In genomic region chr22:23804781-23805291, GRCh38 we compare ENCODE assay signal across 20 cellular contexts. TPM values are rescaled to one million over a fixed set of nuclear protein-coding genes. Genes with fewer than 3 reads are reported as not detected.
DNase-seq lines count a peak whose midpoint lies in the region; ATAC-seq and TF ChIP-seq lines count a peak whose summit lies in the region.
"Had no signal": no experiment of that assay in that cellular context is flagged by ENCODE, and none has a peak within 500 bp of the region (broad histone marks: within the 10 kb centered on the region; RNA-seq: fewer than 3 reads in every experiment).

No MANE protein-coding gene starts in this region.

- DNase-seq in Right ventricle myocardium superior (no peak), cardiac septum (ENCODE audit: low spot score) (no peak), cardiac muscle cell (ENCODE audit: low read depth in 1 of 2, low spot score in 1 of 2) (peak in 1 of 2 donors; percentile 75), mesothelial cell of epicardium (ENCODE audit: low spot score in 2 of 2, unreplicated experiment in 2 of 2) (no peak), sigmoid colon (no peak), HuH-7 (ENCODE audit: low spot score) (no peak)
- DNase-seq in CD8-positive, alpha-beta T cell: no peak
- DNase-seq: activated CD4-positive, alpha-beta T cell treated with anti-CD3 and anti-CD28 coated beads, Interleukin-2, amount 50 U/mL, for 48 hours; cerebellar nuclear complex; foreskin fibroblast; H9; natural killer cell; NCI-H146; NCI-H226; stimulated activated naive CD8-positive, alpha-beta T cell treated with anti-CD3 and anti-CD28 coated beads, Interleukin-15, Interleukin-2, amounts not matched to agents 100 U/mL and 50 U/mL, for 24 hours had no signal

- TF ChIP-seq EP300 in sigmoid colon (IDR thresholded peaks at IDR 0.05): no peak

- H3K27ac ChIP-seq in cardiac muscle cell: peak overlapping the region; percentile 43
- H3K27ac ChIP-seq in sigmoid colon: no peak overlapping the region
- no peak overlapping the region for H3K27ac ChIP-seq in CD8-positive, alpha-beta T cell (ENCODE audit: low read depth, low read length)
- H3K27ac ChIP-seq: A549, prostate gland had no signal

- TF ChIP-seq POLR2A in sigmoid colon (IDR thresholded peaks at IDR 0.05): no peak

- ATAC-seq in Right ventricle myocardium superior (ENCODE audit: poor library complexity): peak; percentile 13
- ATAC-seq in CD8-positive, alpha-beta T cell: no peak
- no peak for ATAC-seq in GM18511 (IDR thresholded peaks at IDR 0.05; ENCODE audit: unreplicated experiment)
- ATAC-seq: A549; natural killer cell; stimulated activated naive CD8-positive, alpha-beta T cell treated with anti-CD3 and anti-CD28 coated beads, Interleukin-15, Interleukin-2, amounts not matched to agents 100 U/mL and 50 U/mL, for 24 hours had no signal

- 81 to 85% methylated on average over 12 of the region's 12 CpGs for WGBS in sigmoid colon, 2 donors

- intact Hi-C loops in Right ventricle myocardium superior (cut with DNase I) (no loop called here), cardiac septum (cut with DNase I) (no loop called here), sigmoid colon (cut with DNase I) (no loop called here)
- intact Hi-C loops in CD8-positive, alpha-beta T cell (cut with DNase I, micrococcal nuclease): no loop called here

- H3K4me3 ChIP-seq in cardiac muscle cell (no peak overlapping the region), sigmoid colon (no peak overlapping the region)
- no peak overlapping the region for H3K4me3 ChIP-seq in CD8-positive, alpha-beta T cell (ENCODE audit: low read depth, low read length)
- H3K4me3 ChIP-seq: A549, prostate gland had no signal

- POLR2A ChIA-PET in CD8-positive, alpha-beta T cell (lab: Charles Lee): no interaction called here

- no peaks in the 10 kb centered on the region for H3K27me3 Mint-ChIP-seq in mesothelial cell of epicardium (ENCODE audit: low read depth)
- no peaks in the 10 kb centered on the region for H3K27me3 Mint-ChIP-seq in CD8-positive, alpha-beta T cell (ENCODE audit: low read depth)

- peaks cover 47% of the 10 kb centered on the region for H3K36me3 Mint-ChIP-seq in mesothelial cell of epicardium
- peaks cover 77% of the 10 kb centered on the region for H3K36me3 Mint-ChIP-seq in CD8-positive, alpha-beta T cell
- H3K36me3 Mint-ChIP-seq: natural killer cell had no signal

- peaks cover 54% of the 10 kb centered on the region for H3K36me3 ChIP-seq in cardiac muscle cell
- peaks cover 35 to 81% (median 55%) of the 10 kb centered on the region in 4 donors for H3K36me3 ChIP-seq in sigmoid colon
- H3K36me3 ChIP-seq in CD8-positive, alpha-beta T cell (ENCODE audit: insufficient read depth, low read length): peaks cover 34% of the 10 kb centered on the region

- no peaks in the 10 kb centered on the region for H3K9me3 ChIP-seq in cardiac muscle cell (ENCODE audit: low read depth)
- H3K9me3 ChIP-seq in sigmoid colon: no peaks in the 10 kb centered on the region
- H3K9me3 ChIP-seq in CD8-positive, alpha-beta T cell (ENCODE audit: low read length): no peaks in the 10 kb centered on the region
- H3K9me3 ChIP-seq: A549, prostate gland had no signal

- H3K4me1 ChIP-seq in cardiac muscle cell (ENCODE audit: low read depth): no peaks in the 10 kb centered on the region
- H3K4me1 ChIP-seq in sigmoid colon: no peaks in the 10 kb centered on the region
- no peaks in the 10 kb centered on the region for H3K4me1 ChIP-seq in CD8-positive, alpha-beta T cell (ENCODE audit: insufficient read depth, low read length)
- H3K4me1 ChIP-seq: A549, prostate gland had no signal

- peak overlapping the region; percentile 85 for H3K27ac Mint-ChIP-seq in mesothelial cell of epicardium
- no peak overlapping the region for H3K27ac Mint-ChIP-seq in CD8-positive, alpha-beta T cell

- TF ChIP-seq CTCF in cardiac muscle cell (IDR thresholded peaks at IDR 0.05; ENCODE audit: low read depth, low read length): peak; percentile 22
- TF ChIP-seq CTCF in mesothelial cell of epicardium (IDR thresholded peaks at IDR 0.05; ENCODE audit: unreplicated experiment): no peak
- no peak for TF ChIP-seq CTCF in sigmoid colon (IDR thresholded peaks at IDR 0.05)
- TF ChIP-seq CTCF in CD8-positive, alpha-beta T cell (IDR thresholded peaks at IDR 0.05): no peak

- H3K4me1 Mint-ChIP-seq in mesothelial cell of epicardium: peaks cover 10% of the 10 kb centered on the region
- no peaks in the 10 kb centered on the region for H3K4me1 Mint-ChIP-seq in CD8-positive, alpha-beta T cell (ENCODE audit: low read depth)
- H3K4me1 Mint-ChIP-seq: CD14-positive monocyte had no signal

- CTCF ChIA-PET in CD8-positive, alpha-beta T cell (lab: Charles Lee): no interaction called here

- H3K4me3 Mint-ChIP-seq in mesothelial cell of epicardium: no peak overlapping the region
- no peak overlapping the region for H3K4me3 Mint-ChIP-seq in CD8-positive, alpha-beta T cell
- H3K4me3 Mint-ChIP-seq: CD14-positive monocyte, H9, natural killer cell had no signal

- H3K27me3 ChIP-seq in cardiac muscle cell (no peaks in the 10 kb centered on the region), sigmoid colon (no peaks in the 10 kb centered on the region)
- H3K27me3 ChIP-seq in CD8-positive, alpha-beta T cell (ENCODE audit: insufficient read depth, low read length): no peaks in the 10 kb centered on the region

- H3K9me3 Mint-ChIP-seq in mesothelial cell of epicardium: no peaks in the 10 kb centered on the region
- H3K9me3 Mint-ChIP-seq in CD8-positive, alpha-beta T cell: no peaks in the 10 kb centered on the region
- H3K9me3 Mint-ChIP-seq: CD14-positive monocyte, H9, natural killer cell had no signal

RNA-seq across cellular contexts. Expression of gene SMARCB1, which starts 18.1 kb away (rescaled TPM):
- total RNA-seq in Right ventricle myocardium superior (46.6 TPM), cardiac septum (50.4 TPM), cardiac muscle cell (147 and 162 TPM in 2 replicates), mesothelial cell of epicardium (182 to 192 TPM (median 184 TPM) in 3 replicates), sigmoid colon (10 to 100 TPM; 25.0 to 85.7 (median 45.5) TPM)
- polyA plus RNA-seq in cardiac muscle cell (170 and 175 TPM in 2 replicates), sigmoid colon (10 to 100 TPM; 39.0 to 70.8 (median 43.9) TPM)
- total RNA-seq in CD8-positive, alpha-beta T cell: 10 to 100 TPM; 47.1 to 51.7 TPM

RNA-seq across cellular contexts. Expression of gene MMP11, which starts 32.2 kb away (rescaled TPM):
- total RNA-seq in Right ventricle myocardium superior (25.3 TPM), cardiac septum (6.2 TPM), cardiac muscle cell (38.2 and 71.2 TPM in 2 replicates), mesothelial cell of epicardium (510 to 566 TPM (median 528 TPM) in 3 replicates), sigmoid colon (1 to 10 TPM; 4.6 to 9.9 (median 8.6) TPM)
- polyA plus RNA-seq in cardiac muscle cell (39.0 and 61.1 TPM in 2 replicates), sigmoid colon (1 to 10 TPM in 1 of 3 donors, under 1 TPM in 1, not detected in 1; 0.60 to 4.4 TPM)
- total RNA-seq in CD8-positive, alpha-beta T cell: 1 to 10 TPM; 1.3 to 1.9 TPM
- polyA plus RNA-seq: CD14-positive monocyte had no signal

RNA-seq across cellular contexts. Expression of gene DERL3, which starts 34.0 kb away (rescaled TPM):
- total RNA-seq in Right ventricle myocardium superior: 2.8 TPM
- 2.2 TPM for total RNA-seq in cardiac septum
- total RNA-seq in cardiac muscle cell: 18.0 and 46.9 TPM in 2 replicates
- polyA plus RNA-seq in cardiac muscle cell: 28.9 and 55.3 TPM in 2 replicates
- 23.5 to 25.8 TPM (median 24.8 TPM) in 3 replicates for total RNA-seq in mesothelial cell of epicardium
- under 1 TPM in 2 of 4 donors, not detected in 2; 0.28 to 0.36 TPM for total RNA-seq in sigmoid colon
- 10 to 100 TPM in 1 of 3 donors, 1 to 10 TPM in 2; 1.8 to 18.3 (median 5.1) TPM for polyA plus RNA-seq in sigmoid colon
- total RNA-seq in CD8-positive, alpha-beta T cell: under 1 TPM; 0.81 to 0.92 TPM

RNA-seq across cellular contexts. Expression of gene CHCHD10, which starts 37.1 kb away (rescaled TPM):
- total RNA-seq in Right ventricle myocardium superior: 1,600 TPM
- total RNA-seq in cardiac septum: 1,008 TPM
- total RNA-seq in cardiac muscle cell: 77.5 and 216 TPM in 2 replicates
- polyA plus RNA-seq in cardiac muscle cell: 274 and 324 TPM in 2 replicates
- 56.6 to 61.9 TPM (median 61.8 TPM) in 3 replicates for total RNA-seq in mesothelial cell of epicardium
- 10 to 100 TPM in 3 of 4 donors, 1 to 10 TPM in 1; 5.7 to 51.5 (median 29.1) TPM for total RNA-seq in sigmoid colon
- polyA plus RNA-seq in sigmoid colon: 100 to 1,000 TPM; 272 to 336 (median 286) TPM
- 10 to 100 TPM; 40.7 to 52.4 TPM for total RNA-seq in CD8-positive, alpha-beta T cell

RNA-seq across cellular contexts. Expression of gene C22orf15, which starts 42.0 kb away (rescaled TPM):
- not detected for total RNA-seq in Right ventricle myocardium superior
- not detected for total RNA-seq in cardiac septum
- 0.07 TPM in 1 of 2 replicates, not detected in the other for total RNA-seq in cardiac muscle cell
- 0.27 and 0.91 TPM in 2 replicates for polyA plus RNA-seq in cardiac muscle cell
- total RNA-seq in mesothelial cell of epicardium: 0.36 to 0.82 TPM (median 0.52 TPM) in 3 replicates
- under 1 TPM in 1 of 4 donors, not detected in 3; 0.36 TPM for total RNA-seq in sigmoid colon
- under 1 TPM in 1 of 3 donors, not detected in 2; 0.45 TPM for polyA plus RNA-seq in sigmoid colon
- total RNA-seq in CD8-positive, alpha-beta T cell: under 1 TPM; 0.50 to 0.62 TPM
- total RNA-seq: LHCN-M2, natural killer cell, prostate gland had no signal
- polyA plus RNA-seq: A549 had no signal
